Comparison of ENCODE assay signal across 8 cellular contexts in genomic region chr20:23049201-23049932, GRCh38. TPM values are rescaled to one million over a fixed set of nuclear protein-coding genes. Genes with fewer than 3 reads are reported as not detected.
DNase-seq lines count a peak whose midpoint lies in the region; ATAC-seq and TF ChIP-seq lines count a peak whose summit lies in the region.

A gene with protein sequence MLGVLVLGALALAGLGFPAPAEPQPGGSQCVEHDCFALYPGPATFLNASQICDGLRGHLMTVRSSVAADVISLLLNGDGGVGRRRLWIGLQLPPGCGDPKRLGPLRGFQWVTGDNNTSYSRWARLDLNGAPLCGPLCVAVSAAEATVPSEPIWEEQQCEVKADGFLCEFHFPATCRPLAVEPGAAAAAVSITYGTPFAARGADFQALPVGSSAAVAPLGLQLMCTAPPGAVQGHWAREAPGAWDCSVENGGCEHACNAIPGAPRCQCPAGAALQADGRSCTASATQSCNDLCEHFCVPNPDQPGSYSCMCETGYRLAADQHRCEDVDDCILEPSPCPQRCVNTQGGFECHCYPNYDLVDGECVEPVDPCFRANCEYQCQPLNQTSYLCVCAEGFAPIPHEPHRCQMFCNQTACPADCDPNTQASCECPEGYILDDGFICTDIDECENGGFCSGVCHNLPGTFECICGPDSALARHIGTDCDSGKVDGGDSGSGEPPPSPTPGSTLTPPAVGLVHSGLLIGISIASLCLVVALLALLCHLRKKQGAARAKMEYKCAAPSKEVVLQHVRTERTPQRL (minus strand): TSS chr20:23049672. CDS start chr20:23049504, 168 bp downstream.

- DNase-seq in AG04450 (ENCODE audit: low read depth, low spot score): no peak
- DNase-seq in M059J (ENCODE audit: low read depth): peak; percentile 93
- DNase-seq in astrocyte of the hippocampus (ENCODE audit: low read depth, low spot score): peak; percentile 39
- no peak for DNase-seq in iPS DF 6.9 (ENCODE audit: low read depth, low spot score)
- peak; percentile 86 for DNase-seq in sigmoid colon
- DNase-seq in GM10248 (ENCODE audit: extremely low spot score): no peak
- DNase-seq in stimulated activated CD4-positive, alpha-beta T cell treated with anti-CD3 and anti-CD28 coated beads, Interleukin-4, amount 100 ng/mL, for 24 hours: no peak

- POLR2A ChIA-PET in AG04450 (lab: Yijun Ruan, JAX): interaction anchor here (1.6 kb wide), 1 partner anchor 300 kb away, joined by 3 read pairs; no protein-coding TSS in a partner anchor
- POLR2A ChIA-PET in GM10248 (lab: Yijun Ruan, JAX): no interaction called here

- H3K27me3 ChIP-seq in AG04450 (ENCODE audit: control insufficient read depth, insufficient read depth, low read length) (peaks cover 69% of the 10 kb centered on the region), iPS DF 6.9 (ENCODE audit: control insufficient read depth, insufficient read depth, low read length) (peaks cover 24% of the 10 kb centered on the region), sigmoid colon (peaks cover 16 to 82% (median 44%) of the 10 kb centered on the region in 3 donors)

- CTCF ChIA-PET in AG04450 (lab: Charles Lee) (interaction anchor here (2.3 to 3.0 kb wide), 3 partner anchors 186 to 357 kb away, joined by 11 to 22 read pairs (median 16); no protein-coding TSS in a partner anchor), GM10248 (lab: Yijun Ruan, JAX) (interaction anchor here (0.7 to 4.6 kb wide), 11 partner anchors 10 to 196 kb away, joined by 3 to 32 read pairs (median 8); partner anchors contain the start of gene CD93)

- no peak for TF ChIP-seq CTCF in AG04450 (IDR thresholded peaks at IDR 0.05; ENCODE audit: low read depth, low read length)
- TF ChIP-seq CTCF in sigmoid colon (IDR thresholded peaks at IDR 0.05): no peak
- TF ChIP-seq CTCF in GM10248 (IDR thresholded peaks at IDR 0.05; ENCODE audit: control extremely low read depth, extremely low read depth, low read depth, missing control alignments): no peak

- H3K4me1 ChIP-seq in iPS DF 6.9 (ENCODE audit: control insufficient read depth, insufficient read depth, low read length): peaks cover 4% of the 10 kb centered on the region; the same call in 1 of the 2 replicates
- peaks cover 0 to 41% (median 36%) of the 10 kb centered on the region in 4 donors for H3K4me1 ChIP-seq in sigmoid colon

- no peak for TF ChIP-seq EP300 in sigmoid colon (IDR thresholded peaks at IDR 0.05)

- H3K4me3 ChIP-seq in AG04450 (ENCODE audit: low read depth, low read length): peak within 1 kb of the TSS; percentile 45
- H3K4me3 ChIP-seq in iPS DF 6.9 (ENCODE audit: low read length): peak within 1 kb of the TSS; percentile 31; the same call in 1 of the 2 replicates
- peak within 1 kb of the TSS; percentile 15 to 54 (median 42) for H3K4me3 ChIP-seq in sigmoid colon

- WGBS in iPS DF 6.9 (ENCODE audit: insufficient coverage, insufficient read length): no CpG with 5 or more reads among the region's 74 CpGs
- WGBS in sigmoid colon, 2 donors: 1 to 2% methylated on average over 74 of the region's 74 CpGs

- no peak for ATAC-seq in HG02623 (IDR thresholded peaks at IDR 0.05; ENCODE audit: unreplicated experiment)

- peaks cover 9% of the 10 kb centered on the region; the same call in 1 of the 2 replicates for H3K9me3 ChIP-seq in AG04450 (ENCODE audit: control insufficient read depth, insufficient read depth, low read length)
- no peaks in the 10 kb centered on the region for H3K9me3 ChIP-seq in iPS DF 6.9 (ENCODE audit: control insufficient read depth, insufficient read depth, low read length)
- no peaks in the 10 kb centered on the region for H3K9me3 ChIP-seq in sigmoid colon

- H3K27ac ChIP-seq in AG04450 (ENCODE audit: low read depth, low read length): no peak within 1 kb of the TSS
- H3K27ac ChIP-seq in iPS DF 6.9 (ENCODE audit: low read length): no peak within 1 kb of the TSS
- H3K27ac ChIP-seq in sigmoid colon: peak within 1 kb of the TSS; percentile 60 to 84 (median 70)

- intact Hi-C loops in sigmoid colon (cut with DNase I): no loop called here

- H3K36me3 ChIP-seq in iPS DF 6.9 (ENCODE audit: control insufficient read depth, insufficient read depth, low read length) (no peaks in the 10 kb centered on the region), sigmoid colon (no peaks in the 10 kb centered on the region)

- peak; percentile 12 to 22 for TF ChIP-seq POLR2A in sigmoid colon (IDR thresholded peaks at IDR 0.05)

RNA-seq across cellular contexts. Expression of the gene that starts here (rescaled TPM):
- polyA plus RNA-seq in AG04450 (2011; rRNA removed) (0.06 and 0.10 TPM in 2 replicates), sigmoid colon (1 to 10 TPM; 1.8 to 7.3 (median 3.2) TPM)
- polyA minus RNA-seq in AG04450 (2011; rRNA and poly(A)+ RNA removed): not detected in 2 replicates
- total RNA-seq in M059J (2014; rRNA removed; shearing (Covaris generic)): 31.5 and 45.2 TPM in 2 replicates
- 10 to 100 TPM in 3 of 4 donors, 1 to 10 TPM in 1; 8.6 to 26.6 (median 14.6) TPM for total RNA-seq in sigmoid colon

Comparison
In these comparisons a context has a peak if more than half of its experiments do, and no peak if none do; other contexts are left out.
1. DNase-seq: peak in M059J (single experiment), astrocyte of the hippocampus (single experiment) and sigmoid colon (single experiment); none in AG04450 (single experiment), iPS DF 6.9 (single experiment), GM10248 (single experiment) and stimulated activated CD4-positive, alpha-beta T cell treated with anti-CD3 and anti-CD28 coated beads, Interleukin-4, amount 100 ng/mL, for 24 hours (single experiment).
2. H3K27ac ChIP-seq: peak in sigmoid colon (4 of 4); none in AG04450 (single experiment) and iPS DF 6.9 (single experiment).
3. Peak in every context shown above with its lines, with median percentiles within 50 percentile points of each other: H3K4me3 ChIP-seq.